Comparison of ENCODE assay signal across 1 cellular context in genomic region chr13:74134226-74134776, GRCh38.
TF ChIP-seq lines count a peak whose summit lies in the region.

TSS of gene KLF12 (minus strand) at chr13:74134404.

TF ChIP-seq in HEK293, 187 proteins besides CTCF, POLR2A, EP300 and RAD21 (continued from another document and continues in another):
- TF ChIP-seq, protein P1, sequence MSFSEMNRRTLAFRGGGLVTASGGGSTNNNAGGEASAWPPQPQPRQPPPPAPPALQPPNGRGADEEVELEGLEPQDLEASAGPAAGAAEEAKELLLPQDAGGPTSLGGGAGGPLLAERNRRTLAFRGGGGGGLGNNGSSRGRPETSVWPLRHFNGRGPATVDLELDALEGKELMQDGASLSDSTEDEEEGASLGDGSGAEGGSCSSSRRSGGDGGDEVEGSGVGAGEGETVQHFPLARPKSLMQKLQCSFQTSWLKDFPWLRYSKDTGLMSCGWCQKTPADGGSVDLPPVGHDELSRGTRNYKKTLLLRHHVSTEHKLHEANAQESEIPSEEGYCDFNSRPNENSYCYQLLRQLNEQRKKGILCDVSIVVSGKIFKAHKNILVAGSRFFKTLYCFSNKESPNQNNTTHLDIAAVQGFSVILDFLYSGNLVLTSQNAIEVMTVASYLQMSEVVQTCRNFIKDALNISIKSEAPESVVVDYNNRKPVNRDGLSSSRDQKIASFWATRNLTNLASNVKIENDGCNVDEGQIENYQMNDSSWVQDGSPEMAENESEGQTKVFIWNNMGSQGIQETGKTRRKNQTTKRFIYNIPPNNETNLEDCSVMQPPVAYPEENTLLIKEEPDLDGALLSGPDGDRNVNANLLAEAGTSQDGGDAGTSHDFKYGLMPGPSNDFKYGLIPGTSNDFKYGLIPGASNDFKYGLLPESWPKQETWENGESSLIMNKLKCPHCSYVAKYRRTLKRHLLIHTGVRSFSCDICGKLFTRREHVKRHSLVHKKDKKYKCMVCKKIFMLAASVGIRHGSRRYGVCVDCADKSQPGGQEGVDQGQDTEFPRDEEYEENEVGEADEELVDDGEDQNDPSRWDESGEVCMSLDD (tag by site-specific recombination; IDR thresholded peaks at IDR 0.05): peak; percentile 78
- TF ChIP-seq ZXDB (tag by site-specific recombination; IDR thresholded peaks at IDR 0.05) (peak; percentile 59), ZNF510 (tag by site-specific recombination; IDR thresholded peaks at IDR 0.05; ENCODE audit: insufficient replicate concordance) (no peak), ZNF792 (tag by site-specific recombination; IDR thresholded peaks at IDR 0.05) (no peak), ZFP37 (tag by site-specific recombination; IDR thresholded peaks at IDR 0.05) (0 out of 2 replicates have a peak, but pooled peaks have one; percentile 27), GFI1B (tag by site-specific recombination; IDR thresholded peaks at IDR 0.05) (no peak), ZNF248 (tag by site-specific recombination; IDR thresholded peaks at IDR 0.05) (no peak), HOXA7 (CRISPR knock-in tag; IDR thresholded peaks at IDR 0.05; ENCODE audit: borderline replicate concordance) (no peak), MYNN (tag by site-specific recombination; IDR thresholded peaks at IDR 0.05; ENCODE audit: borderline replicate concordance) (no peak), ZNF155 (tag by site-specific recombination; IDR thresholded peaks at IDR 0.05) (no peak), ZEB2 (tag by site-specific recombination; IDR thresholded peaks at IDR 0.05) (no peak; the same call in 1 of the 2 replicates), KLF9 (tag by site-specific recombination; IDR thresholded peaks at IDR 0.05; ENCODE audit: low read depth) (peak; percentile 32; the same call in 1 of the 2 replicates), ZNF10 (tag by site-specific recombination; IDR thresholded peaks at IDR 0.05) (no peak), SP2 (tag by site-specific recombination; IDR thresholded peaks at IDR 0.05) (peak; percentile 46; the same call in 1 of the 2 replicates), ZNF354C (tag by site-specific recombination; IDR thresholded peaks at IDR 0.05; ENCODE audit: borderline replicate concordance, low read depth) (no peak), ZNF266 (tag by site-specific recombination; IDR thresholded peaks at IDR 0.05; ENCODE audit: low read depth) (no peak), GLIS1 (tag by site-specific recombination; IDR thresholded peaks at IDR 0.05) (peak; percentile 38; the same call in 1 of the 2 replicates), ZNF404 (tag by site-specific recombination; IDR thresholded peaks at IDR 0.05) (no peak), WT1 (tag by site-specific recombination; IDR thresholded peaks at IDR 0.05) (no peak), ZNF423 (tag by site-specific recombination; IDR thresholded peaks at IDR 0.05) (peak; percentile 59), ZBTB20 (tag by site-specific recombination; IDR thresholded peaks at IDR 0.05) (no peak), ZBTB1 (tag by site-specific recombination; IDR thresholded peaks at IDR 0.05) (no peak), ZNF138 (tag by site-specific recombination; IDR thresholded peaks at IDR 0.05; ENCODE audit: borderline replicate concordance) (no peak), ZNF146 (tag by site-specific recombination; IDR thresholded peaks at IDR 0.05) (no peak), ZNF426 (tag by site-specific recombination; IDR thresholded peaks at IDR 0.05) (no peak), ZBTB48 (tag by site-specific recombination; IDR thresholded peaks at IDR 0.05) (no peak), ZNF398 (tag by site-specific recombination; IDR thresholded peaks at IDR 0.05) (0 out of 2 replicates have a peak, but pooled peaks have one; percentile 42), PRDM10 (tag by site-specific recombination; IDR thresholded peaks at IDR 0.05) (no peak), YY1 (tag by site-specific recombination; IDR thresholded peaks at IDR 0.05) (no peak), ZNF514 (tag by site-specific recombination; IDR thresholded peaks at IDR 0.05) (no peak), KLF7 (tag by site-specific recombination; IDR thresholded peaks at IDR 0.05; ENCODE audit: borderline replicate concordance) (peak; percentile 77; the same call in 1 of the 2 replicates)
- TF ChIP-seq, protein P2, sequence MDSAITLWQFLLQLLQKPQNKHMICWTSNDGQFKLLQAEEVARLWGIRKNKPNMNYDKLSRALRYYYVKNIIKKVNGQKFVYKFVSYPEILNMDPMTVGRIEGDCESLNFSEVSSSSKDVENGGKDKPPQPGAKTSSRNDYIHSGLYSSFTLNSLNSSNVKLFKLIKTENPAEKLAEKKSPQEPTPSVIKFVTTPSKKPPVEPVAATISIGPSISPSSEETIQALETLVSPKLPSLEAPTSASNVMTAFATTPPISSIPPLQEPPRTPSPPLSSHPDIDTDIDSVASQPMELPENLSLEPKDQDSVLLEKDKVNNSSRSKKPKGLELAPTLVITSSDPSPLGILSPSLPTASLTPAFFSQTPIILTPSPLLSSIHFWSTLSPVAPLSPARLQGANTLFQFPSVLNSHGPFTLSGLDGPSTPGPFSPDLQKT (IDR thresholded peaks at IDR 0.05; ENCODE audit: borderline replicate concordance, low read depth, low read length): no peak
- TF ChIP-seq, protein P3, sequence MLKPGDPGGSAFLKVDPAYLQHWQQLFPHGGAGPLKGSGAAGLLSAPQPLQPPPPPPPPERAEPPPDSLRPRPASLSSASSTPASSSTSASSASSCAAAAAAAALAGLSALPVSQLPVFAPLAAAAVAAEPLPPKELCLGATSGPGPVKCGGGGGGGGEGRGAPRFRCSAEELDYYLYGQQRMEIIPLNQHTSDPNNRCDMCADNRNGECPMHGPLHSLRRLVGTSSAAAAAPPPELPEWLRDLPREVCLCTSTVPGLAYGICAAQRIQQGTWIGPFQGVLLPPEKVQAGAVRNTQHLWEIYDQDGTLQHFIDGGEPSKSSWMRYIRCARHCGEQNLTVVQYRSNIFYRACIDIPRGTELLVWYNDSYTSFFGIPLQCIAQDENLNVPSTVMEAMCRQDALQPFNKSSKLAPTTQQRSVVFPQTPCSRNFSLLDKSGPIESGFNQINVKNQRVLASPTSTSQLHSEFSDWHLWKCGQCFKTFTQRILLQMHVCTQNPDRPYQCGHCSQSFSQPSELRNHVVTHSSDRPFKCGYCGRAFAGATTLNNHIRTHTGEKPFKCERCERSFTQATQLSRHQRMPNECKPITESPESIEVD (tag by site-specific recombination; IDR thresholded peaks at IDR 0.05): no peak
- TF ChIP-seq, protein P4, sequence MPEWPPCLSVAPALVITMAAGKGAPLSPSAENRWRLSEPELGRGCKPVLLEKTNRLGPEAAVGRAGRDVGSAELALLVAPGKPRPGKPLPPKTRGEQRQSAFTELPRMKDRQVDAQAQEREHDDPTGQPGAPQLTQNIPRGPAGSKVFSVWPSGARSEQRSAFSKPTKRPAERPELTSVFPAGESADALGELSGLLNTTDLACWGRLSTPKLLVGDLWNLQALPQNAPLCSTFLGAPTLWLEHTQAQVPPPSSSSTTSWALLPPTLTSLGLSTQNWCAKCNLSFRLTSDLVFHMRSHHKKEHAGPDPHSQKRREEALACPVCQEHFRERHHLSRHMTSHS (tag by site-specific recombination; IDR thresholded peaks at IDR 0.05): no peak
- TF ChIP-seq, protein P5, sequence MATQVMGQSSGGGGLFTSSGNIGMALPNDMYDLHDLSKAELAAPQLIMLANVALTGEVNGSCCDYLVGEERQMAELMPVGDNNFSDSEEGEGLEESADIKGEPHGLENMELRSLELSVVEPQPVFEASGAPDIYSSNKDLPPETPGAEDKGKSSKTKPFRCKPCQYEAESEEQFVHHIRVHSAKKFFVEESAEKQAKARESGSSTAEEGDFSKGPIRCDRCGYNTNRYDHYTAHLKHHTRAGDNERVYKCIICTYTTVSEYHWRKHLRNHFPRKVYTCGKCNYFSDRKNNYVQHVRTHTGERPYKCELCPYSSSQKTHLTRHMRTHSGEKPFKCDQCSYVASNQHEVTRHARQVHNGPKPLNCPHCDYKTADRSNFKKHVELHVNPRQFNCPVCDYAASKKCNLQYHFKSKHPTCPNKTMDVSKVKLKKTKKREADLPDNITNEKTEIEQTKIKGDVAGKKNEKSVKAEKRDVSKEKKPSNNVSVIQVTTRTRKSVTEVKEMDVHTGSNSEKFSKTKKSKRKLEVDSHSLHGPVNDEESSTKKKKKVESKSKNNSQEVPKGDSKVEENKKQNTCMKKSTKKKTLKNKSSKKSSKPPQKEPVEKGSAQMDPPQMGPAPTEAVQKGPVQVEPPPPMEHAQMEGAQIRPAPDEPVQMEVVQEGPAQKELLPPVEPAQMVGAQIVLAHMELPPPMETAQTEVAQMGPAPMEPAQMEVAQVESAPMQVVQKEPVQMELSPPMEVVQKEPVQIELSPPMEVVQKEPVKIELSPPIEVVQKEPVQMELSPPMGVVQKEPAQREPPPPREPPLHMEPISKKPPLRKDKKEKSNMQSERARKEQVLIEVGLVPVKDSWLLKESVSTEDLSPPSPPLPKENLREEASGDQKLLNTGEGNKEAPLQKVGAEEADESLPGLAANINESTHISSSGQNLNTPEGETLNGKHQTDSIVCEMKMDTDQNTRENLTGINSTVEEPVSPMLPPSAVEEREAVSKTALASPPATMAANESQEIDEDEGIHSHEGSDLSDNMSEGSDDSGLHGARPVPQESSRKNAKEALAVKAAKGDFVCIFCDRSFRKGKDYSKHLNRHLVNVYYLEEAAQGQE (tag by site-specific recombination; IDR thresholded peaks at IDR 0.05): no peak
- TF ChIP-seq, protein P6, sequence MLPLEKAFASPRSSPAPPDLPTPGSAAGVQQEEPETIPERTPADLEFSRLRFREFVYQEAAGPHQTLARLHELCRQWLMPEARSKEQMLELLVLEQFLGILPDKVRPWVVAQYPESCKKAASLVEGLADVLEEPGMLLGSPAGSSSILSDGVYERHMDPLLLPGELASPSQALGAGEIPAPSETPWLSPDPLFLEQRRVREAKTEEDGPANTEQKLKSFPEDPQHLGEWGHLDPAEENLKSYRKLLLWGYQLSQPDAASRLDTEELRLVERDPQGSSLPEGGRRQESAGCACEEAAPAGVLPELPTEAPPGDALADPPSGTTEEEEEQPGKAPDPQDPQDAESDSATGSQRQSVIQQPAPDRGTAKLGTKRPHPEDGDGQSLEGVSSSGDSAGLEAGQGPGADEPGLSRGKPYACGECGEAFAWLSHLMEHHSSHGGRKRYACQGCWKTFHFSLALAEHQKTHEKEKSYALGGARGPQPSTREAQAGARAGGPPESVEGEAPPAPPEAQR (tag by site-specific recombination; IDR thresholded peaks at IDR 0.05): no peak
- TF ChIP-seq, protein P7, sequence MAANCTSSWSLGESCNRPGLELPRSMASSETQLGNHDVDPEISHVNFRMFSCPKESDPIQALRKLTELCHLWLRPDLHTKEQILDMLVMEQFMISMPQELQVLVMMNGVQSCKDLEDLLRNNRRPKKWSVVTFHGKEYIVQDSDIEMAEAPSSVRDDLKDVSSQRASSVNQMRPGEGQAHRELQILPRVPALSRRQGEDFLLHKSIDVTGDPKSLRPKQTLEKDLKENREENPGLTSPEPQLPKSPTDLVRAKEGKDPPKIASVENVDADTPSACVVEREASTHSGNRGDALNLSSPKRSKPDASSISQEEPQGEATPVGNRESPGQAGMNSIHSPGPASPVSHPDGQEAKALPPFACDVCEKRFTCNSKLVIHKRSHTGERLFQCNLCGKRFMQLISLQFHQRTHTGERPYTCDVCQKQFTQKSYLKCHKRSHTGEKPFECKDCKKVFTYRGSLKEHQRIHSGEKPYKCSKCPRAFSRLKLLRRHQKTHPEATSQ (tag by site-specific recombination; IDR thresholded peaks at IDR 0.05): no peak
- TF ChIP-seq, protein P8, sequence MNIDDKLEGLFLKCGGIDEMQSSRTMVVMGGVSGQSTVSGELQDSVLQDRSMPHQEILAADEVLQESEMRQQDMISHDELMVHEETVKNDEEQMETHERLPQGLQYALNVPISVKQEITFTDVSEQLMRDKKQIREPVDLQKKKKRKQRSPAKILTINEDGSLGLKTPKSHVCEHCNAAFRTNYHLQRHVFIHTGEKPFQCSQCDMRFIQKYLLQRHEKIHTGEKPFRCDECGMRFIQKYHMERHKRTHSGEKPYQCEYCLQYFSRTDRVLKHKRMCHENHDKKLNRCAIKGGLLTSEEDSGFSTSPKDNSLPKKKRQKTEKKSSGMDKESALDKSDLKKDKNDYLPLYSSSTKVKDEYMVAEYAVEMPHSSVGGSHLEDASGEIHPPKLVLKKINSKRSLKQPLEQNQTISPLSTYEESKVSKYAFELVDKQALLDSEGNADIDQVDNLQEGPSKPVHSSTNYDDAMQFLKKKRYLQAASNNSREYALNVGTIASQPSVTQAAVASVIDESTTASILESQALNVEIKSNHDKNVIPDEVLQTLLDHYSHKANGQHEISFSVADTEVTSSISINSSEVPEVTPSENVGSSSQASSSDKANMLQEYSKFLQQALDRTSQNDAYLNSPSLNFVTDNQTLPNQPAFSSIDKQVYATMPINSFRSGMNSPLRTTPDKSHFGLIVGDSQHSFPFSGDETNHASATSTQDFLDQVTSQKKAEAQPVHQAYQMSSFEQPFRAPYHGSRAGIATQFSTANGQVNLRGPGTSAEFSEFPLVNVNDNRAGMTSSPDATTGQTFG (tag by site-specific recombination; IDR thresholded peaks at IDR 0.05; ENCODE audit: borderline replicate concordance): no peak
